ENCODE assay signal across 23 cellular contexts in genomic region chr15:22989576-22990477, GRCh38. TPM values are rescaled to one million over a fixed set of nuclear protein-coding genes. Genes with fewer than 3 reads are reported as not detected.
DNase-seq lines count a peak whose midpoint lies in the region; ATAC-seq, FAIRE-seq and TF ChIP-seq lines count a peak whose summit lies in the region.
"Had no signal": no experiment of that assay in that cellular context is flagged by ENCODE, and none has a peak within 500 bp of the region (broad histone marks: within the 10 kb centered on the region; RNA-seq: fewer than 3 reads in every experiment).

No MANE protein-coding gene starts in this region.

- no peak overlapping the region for H4K91ac ChIP-seq in H9 (ENCODE audit: insufficient read length, low read depth, low read length)

- H3K9ac ChIP-seq in H9 (ENCODE audit: extremely low read depth, insufficient read length, low read length) = no peak overlapping the region
- H3K9ac ChIP-seq in astrocyte (ENCODE audit: low read length) = no peak overlapping the region

- DNase-seq in BE2C (no peak), H9 (no peak), astrocyte (ENCODE audit: low read depth) (no peak), myocyte (ENCODE audit: low read depth) (peak; percentile 46), NCI-H510A (lab: John Stamatoyannopoulos, UW) (no peak)
- DNase-seq: activated CD4-positive, CD25-positive, alpha-beta regulatory T cell treated with anti-CD3 and anti-CD28 coated beads, Interleukin-2, amount 50 U/mL, for 72 hours; effector memory CD8-positive, alpha-beta T cell; IMR-90; NCI-H1105 treated with DMSO at 0.1 percent for 48 hours; NCI-H446; occipital lobe; RPMI8226; stimulated activated CD4-positive, alpha-beta T cell treated with anti-CD3 and anti-CD28 coated beads, Interleukin-12 subunit alpha, Interleukin-12 subunit beta, amount 100 ng/mL, for 4 hours had no signal

- no peak overlapping the region for H2BK15ac ChIP-seq in H9 (ENCODE audit: low read depth, low read length)

- H3K36me3 Mint-ChIP-seq in H9 (ENCODE audit: insufficient read depth in 1 of 3, low read depth in 3 of 3) (peaks cover 0 to 11% (median 5%) of the 10 kb centered on the region in 3 experiments; a peak in 3 of 7 replicates), astrocyte (ENCODE audit: low read depth, unreplicated experiment) (peaks cover 9% of the 10 kb centered on the region)

- no peak overlapping the region for H4K5ac ChIP-seq in H9 (ENCODE audit: insufficient read length, low read depth, low read length)

- peak; percentile 23; the same call in 1 of the 2 replicates for TF ChIP-seq CTCF in BE2C (IDR thresholded peaks at IDR 0.05; ENCODE audit: low read depth, low read length)
- 0 out of 3 replicates have a peak, but pooled peaks have one; percentile 14 for TF ChIP-seq CTCF in H9 (conservative IDR thresholded peaks at IDR 0.05)
- no peak for TF ChIP-seq CTCF in astrocyte (IDR thresholded peaks at IDR 0.05; ENCODE audit: insufficient read depth, low read depth, low read length)

- no peak overlapping the region for H3T11ph ChIP-seq in H9 (ENCODE audit: low read length)

- H3K4me2 ChIP-seq in H9 (ENCODE audit: insufficient read depth, insufficient read length, low read length) (no peak overlapping the region), astrocyte (ENCODE audit: low read length) (no peak overlapping the region)

- H3K4me1 Mint-ChIP-seq in H9 (peaks cover 3 to 15% of the 10 kb centered on the region in 2 experiments), astrocyte (ENCODE audit: low read depth, unreplicated experiment) (peaks cover 19% of the 10 kb centered on the region)
- H3K4me1 Mint-ChIP-seq: mesothelial cell of epicardium had no signal

- no peaks in the 10 kb centered on the region for H3K79me1 ChIP-seq in H9 (ENCODE audit: insufficient read depth, low read depth, low read length, poor library complexity, severe bottlenecking)

- H3K27me3 ChIP-seq in BE2C = no peaks in the 10 kb centered on the region
- no peaks in the 10 kb centered on the region for H3K27me3 ChIP-seq in H9 (ENCODE audit: insufficient read depth, low read length)
- no peaks in the 10 kb centered on the region for H3K27me3 ChIP-seq in astrocyte (ENCODE audit: insufficient read depth, low read length)
- H3K27me3 ChIP-seq: cardiac muscle cell had no signal

- H3K79me2 ChIP-seq in H9 (ENCODE audit: insufficient read depth, low read length) (no peaks in the 10 kb centered on the region), astrocyte (ENCODE audit: insufficient read depth, low read length) (no peaks in the 10 kb centered on the region)

- no peak for FAIRE-seq in astrocyte (lab: Jason Lieb, UNC)
- FAIRE-seq: frontal cortex, G401.6, GM19239 had no signal

- no peak overlapping the region for H3K23ac ChIP-seq in H9 (ENCODE audit: insufficient read length, low read depth, low read length)

- ATAC-seq in GM18868 (IDR thresholded peaks at IDR 0.05; ENCODE audit: unreplicated experiment) (no peak), GM21529 (IDR thresholded peaks at IDR 0.05; ENCODE audit: unreplicated experiment) (no peak), GM18519 (IDR thresholded peaks at IDR 0.05; ENCODE audit: low FRiP score, unreplicated experiment) (no peak)
- ATAC-seq: effector memory CD8-positive, alpha-beta T cell had no signal

- H3K18ac ChIP-seq in H9 (ENCODE audit: insufficient read length, low read depth, low read length) = no peak overlapping the region

- H4K8ac ChIP-seq in H9 (replicated peaks; ENCODE audit: insufficient read length, low read depth, low read length) = no peak overlapping the region

- H3K27ac Mint-ChIP-seq in H9 = no peak overlapping the region
- peak overlapping the region; percentile 34 for H3K27ac Mint-ChIP-seq in astrocyte (ENCODE audit: unreplicated experiment)
- H3K27ac Mint-ChIP-seq: activated naive CD8-positive, alpha-beta T cell; mesothelial cell of epicardium; T-helper 1 cell treated with Interleukin-12 subunit alpha and Interleukin-12 subunit beta and Interleukin-4 antibody, amounts not matched to agents 30 μg/mL and 1 μg/mL, for 36 hours had no signal

- H2AFZ ChIP-seq in H9 (ENCODE audit: low read length) (no peak overlapping the region), astrocyte (ENCODE audit: low read depth, low read length) (no peak overlapping the region)

- H2AK5ac ChIP-seq in H9 (ENCODE audit: insufficient read length, low read length) = no peak overlapping the region

- no peaks in the 10 kb centered on the region for H3K4me1 ChIP-seq in BE2C
- H3K4me1 ChIP-seq in H9 (ENCODE audit: insufficient read depth, low read length) = no peaks in the 10 kb centered on the region
- H3K4me1 ChIP-seq in astrocyte (ENCODE audit: insufficient read depth, low read length) = no peaks in the 10 kb centered on the region

- H2BK20ac ChIP-seq in H9 (ENCODE audit: low read depth, low read length, poor library complexity, severe bottlenecking) = no peak overlapping the region

- no CpG with 5 or more reads among the region's 7 CpGs for WGBS in H9 (ENCODE audit: extremely low coverage, insufficient read length, low lambda C conversion rate)

- no peaks in the 10 kb centered on the region for H3K23me2 ChIP-seq in H9 (ENCODE audit: insufficient read length, low read depth, low read length, poor library complexity, severe bottlenecking)

- H3K36me3 ChIP-seq in BE2C (peaks cover 9% of the 10 kb centered on the region; the same call in 1 of the 2 replicates), astrocyte (ENCODE audit: insufficient read depth, low read length) (peaks cover 5% of the 10 kb centered on the region)

- H3K56ac ChIP-seq in H9 (ENCODE audit: insufficient read length, low read depth, low read length) = no peak overlapping the region

- H3K27me3 Mint-ChIP-seq in H9 (ENCODE audit: low read depth) (peaks cover 2% of the 10 kb centered on the region), astrocyte (ENCODE audit: low read depth, unreplicated experiment) (peaks cover 2% of the 10 kb centered on the region)
- H3K27me3 Mint-ChIP-seq: activated naive CD8-positive, alpha-beta T cell; effector memory CD8-positive, alpha-beta T cell had no signal

- no peak overlapping the region for H2BK12ac ChIP-seq in H9 (ENCODE audit: insufficient read length, low read depth, low read length)

- no peak overlapping the region for H2BK5ac ChIP-seq in H9 (ENCODE audit: insufficient read length, low read length)

- H2BK120ac ChIP-seq in H9 (ENCODE audit: low read depth, low read length, poor library complexity, severe bottlenecking) = no peak overlapping the region

- H4K20me1 ChIP-seq in H9 (ENCODE audit: control insufficient read depth, insufficient read depth, insufficient read length) (no peaks in the 10 kb centered on the region), astrocyte (ENCODE audit: insufficient read depth, low read length) (no peaks in the 10 kb centered on the region)

- no peak overlapping the region for H3K4ac ChIP-seq in H9 (ENCODE audit: low read depth, low read length)

- H3K27ac ChIP-seq in H9 (ENCODE audit: insufficient read length, low read depth, low read length) (no peak overlapping the region), astrocyte (ENCODE audit: low read depth, low read length) (no peak overlapping the region)
- H3K27ac ChIP-seq: cardiac muscle cell had no signal

- H3K9me3 Mint-ChIP-seq in H9 = no peaks in the 10 kb centered on the region; a peak in 1 of 5 replicates
- H3K9me3 Mint-ChIP-seq in astrocyte (ENCODE audit: unreplicated experiment) = peaks cover 10% of the 10 kb centered on the region
- H3K9me3 Mint-ChIP-seq: effector memory CD8-positive, alpha-beta T cell; mesothelial cell of epicardium; T-helper 1 cell treated with Interleukin-12 subunit alpha and Interleukin-12 subunit beta and Interleukin-4 antibody, amounts not matched to agents 30 μg/mL and 1 μg/mL, for 36 hours had no signal

- H3K14ac ChIP-seq in H9 (ENCODE audit: insufficient read depth, low read length) = no peak overlapping the region

- H3K4me3 ChIP-seq in BE2C (ENCODE audit: low read depth, low read length) = no peak overlapping the region
- H3K4me3 ChIP-seq in astrocyte (ENCODE audit: insufficient read depth, low read depth, low read length) = no peak overlapping the region
- H3K4me3 ChIP-seq: cardiac muscle cell had no signal

- H3K9me3 ChIP-seq in BE2C (no peaks in the 10 kb centered on the region), H9 (ENCODE audit: control insufficient read depth, low read depth, low read length) (no peaks in the 10 kb centered on the region), astrocyte (ENCODE audit: insufficient read depth, low read depth, low read length) (no peaks in the 10 kb centered on the region)

- H3K4me3 Mint-ChIP-seq in H9 = no peak overlapping the region
- H3K4me3 Mint-ChIP-seq in astrocyte (ENCODE audit: unreplicated experiment) = no peak overlapping the region
- H3K4me3 Mint-ChIP-seq: activated naive CD8-positive, alpha-beta T cell; effector memory CD8-positive, alpha-beta T cell; mesothelial cell of epicardium; T-helper 1 cell treated with Interleukin-12 subunit alpha and Interleukin-12 subunit beta and Interleukin-4 antibody, amounts not matched to agents 30 μg/mL and 1 μg/mL, for 36 hours had no signal

RNA-seq across cellular contexts. Expression of gene CYFIP1, which starts 9.7 kb away (rescaled TPM):
- 41.7 TPM for polyA plus RNA-seq in BE2C (2012; ENCODE audit: insufficient read depth, insufficient read length, low read depth)
- total RNA-seq in H9 (2021) (67.5 and 71.2 TPM in 2 replicates), astrocyte (116 and 117 TPM in 2 replicates), myocyte (92.8 and 118 TPM in 2 replicates)
- polyA plus RNA-seq in myocyte (2012) = 68.1 TPM

RNA-seq across cellular contexts. Expression of gene TUBGCP5, which starts 49.5 kb away (rescaled TPM):
- 27.9 TPM for polyA plus RNA-seq in BE2C (2012; ENCODE audit: insufficient read depth, insufficient read length, low read depth)
- total RNA-seq in H9 (2021) (14.7 and 15.3 TPM in 2 replicates), astrocyte (13.3 and 13.8 TPM in 2 replicates), myocyte (18.5 and 20.0 TPM in 2 replicates)
- polyA plus RNA-seq in myocyte (2012) = 9.3 TPM
